Comparison of ENCODE assay signal across 8 cellular contexts in genomic region chr12:25384038-25384953, GRCh38.
DNase-seq lines count a peak whose midpoint lies in the region; ATAC-seq and TF ChIP-seq lines count a peak whose summit lies in the region.

No MANE protein-coding gene starts in this region.

- peaks cover 54% of the 10 kb centered on the region for H3K4me1 Mint-ChIP-seq in T-helper 17 cell

- intact Hi-C loops in psoas muscle (cut with DNase I) = loop anchor here (5.0 kb wide), 2 partner anchors 42 to 47 kb away; no protein-coding TSS in a partner anchor

- peaks cover 20% of the 10 kb centered on the region for H3K4me1 ChIP-seq in DOHH2 (ENCODE audit: control insufficient read depth, low read length)
- H3K4me1 ChIP-seq in fibroblast of lung (ENCODE audit: control insufficient read depth, extremely low read depth, insufficient read depth, low read length) = peaks cover 4% of the 10 kb centered on the region
- H3K4me1 ChIP-seq in psoas muscle = peaks cover 4% of the 10 kb centered on the region

- peak overlapping the region; percentile 79; the same call in 1 of the 2 replicates for H3K4me3 ChIP-seq in DOHH2 (ENCODE audit: low read length)
- peak overlapping the region in 3 of 4 experiments; percentile 68 to 96 (median 71) for H3K4me3 ChIP-seq in fibroblast of lung (replicated peaks in 1 of 4; ENCODE audit: control extremely low read depth in 1 of 4, insufficient read depth in 1 of 4, low read depth in 3 of 4, low read length in 4 of 4)
- peak overlapping the region; percentile 85 for H3K4me3 ChIP-seq in psoas muscle

- no peaks in the 10 kb centered on the region for H3K36me3 ChIP-seq in DOHH2 (ENCODE audit: control insufficient read depth, low read length)
- no peaks in the 10 kb centered on the region for H3K36me3 ChIP-seq in fibroblast of lung (ENCODE audit: control insufficient read depth, insufficient read depth, low read length)
- H3K36me3 ChIP-seq in psoas muscle (ENCODE audit: insufficient read depth in 1 of 2, low read depth in 1 of 2) = no peaks in the 10 kb centered on the region

- no peaks in the 10 kb centered on the region for H3K9me3 ChIP-seq in DOHH2 (ENCODE audit: control insufficient read depth, insufficient read depth, low read length)
- H3K9me3 ChIP-seq in T-helper 17 cell (ENCODE audit: control insufficient read depth, low read length, poor library complexity, severe bottlenecking) = no peaks in the 10 kb centered on the region
- H3K9me3 ChIP-seq in fibroblast of lung (ENCODE audit: control insufficient read depth, insufficient read depth, low read depth, low read length) = no peaks in the 10 kb centered on the region
- H3K9me3 ChIP-seq in psoas muscle = no peaks in the 10 kb centered on the region

- H3K27ac ChIP-seq in DOHH2 (ENCODE audit: low read depth, low read length) (no peak overlapping the region), fibroblast of lung (ENCODE audit: insufficient read depth, low read length) (peak overlapping the region; percentile 99), psoas muscle (peak overlapping the region; percentile 100)

- ATAC-seq in T-helper 17 cell (no peak), psoas muscle (no peak), GM19397 (IDR thresholded peaks at IDR 0.05; ENCODE audit: unreplicated experiment) (no peak), HG03097 (IDR thresholded peaks at IDR 0.05; ENCODE audit: low FRiP score, unreplicated experiment) (no peak)

- H3K79me2 ChIP-seq in DOHH2 (ENCODE audit: control insufficient read depth, low read length) (no peaks in the 10 kb centered on the region), fibroblast of lung (ENCODE audit: control insufficient read depth, insufficient read depth, low read length) (no peaks in the 10 kb centered on the region)

- WGBS in psoas muscle, 3 donors = 78 to 81% (median 79%) methylated on average over 20 of the region's 20 CpGs

- no peak overlapping the region for H2AFZ ChIP-seq in fibroblast of lung (ENCODE audit: low read length)

- H3K27ac Mint-ChIP-seq in T-helper 17 cell = peak overlapping the region; percentile 100

- H4K20me1 ChIP-seq in DOHH2 (ENCODE audit: control insufficient read depth, insufficient read depth, low read depth, low read length) = no peaks in the 10 kb centered on the region
- H4K20me1 ChIP-seq in fibroblast of lung (ENCODE audit: control insufficient read depth, extremely low read depth, insufficient read depth, low read length) = no peaks in the 10 kb centered on the region

- H3K4me2 ChIP-seq in DOHH2 (ENCODE audit: low read length) = no peak overlapping the region; the same call in 1 of the 2 replicates
- H3K4me2 ChIP-seq in fibroblast of lung (ENCODE audit: extremely low read depth, insufficient read depth, low read length) = peak overlapping the region; percentile 97

- no peak for DNase-seq in T-helper 17 cell
- DNase-seq in fibroblast of lung (ENCODE audit: low read depth in 2 of 2) = no peak
- DNase-seq in psoas muscle = no peak
- DNase-seq in NCI-H2029 treated with DMSO at 0.1 percent for 48 hours (lab: John Stamatoyannopoulos, UW) = no peak
- DNase-seq in AG08396 (ENCODE audit: low spot score) = no peak

- H3K27me3 ChIP-seq in DOHH2 (ENCODE audit: control insufficient read depth, low read length) (peaks cover 28% of the 10 kb centered on the region), fibroblast of lung (ENCODE audit: control insufficient read depth, insufficient read depth, low read length) (no peaks in the 10 kb centered on the region), psoas muscle (ENCODE audit: insufficient read depth in 3 of 3, low read length in 2 of 3) (no peaks in the 10 kb centered on the region)

- no peak overlapping the region for H3K9ac ChIP-seq in fibroblast of lung (ENCODE audit: insufficient read depth, low read length)

- no peaks in the 10 kb centered on the region for H3K36me3 Mint-ChIP-seq in T-helper 17 cell (ENCODE audit: low read depth)

- TF ChIP-seq CTCF in DOHH2 (IDR thresholded peaks at IDR 0.05; ENCODE audit: low read depth, low read length, poor library complexity, severe bottlenecking) = no peak
- no peak for TF ChIP-seq CTCF in fibroblast of lung (conservative IDR thresholded peaks at IDR 0.05 in 1 of 2, IDR thresholded peaks at IDR 0.05 in 1 of 2; ENCODE audit: low read depth in 1 of 2, low read length in 2 of 2)
- no peak for TF ChIP-seq CTCF in psoas muscle (IDR thresholded peaks at IDR 0.05)

- no peaks in the 10 kb centered on the region for H3K9me2 ChIP-seq in DOHH2 (replicated peaks; ENCODE audit: control insufficient read depth, low read length)

- H3K27me3 Mint-ChIP-seq in T-helper 17 cell = no peaks in the 10 kb centered on the region

- peak overlapping the region; percentile 96 for H3K4me3 Mint-ChIP-seq in T-helper 17 cell

- peaks cover 8% of the 10 kb centered on the region; the same call in 1 of the 2 replicates for H3F3A ChIP-seq in DOHH2 (ENCODE audit: control insufficient read depth, insufficient read depth)
